Comparison of ENCODE assay signal across 14 cellular contexts in genomic region chr10:110525349-110526260, GRCh38. TPM values are rescaled to one million over a fixed set of nuclear protein-coding genes. Genes with fewer than 3 reads are reported as not detected.
DNase-seq lines count a peak whose midpoint lies in the region; ATAC-seq and TF ChIP-seq lines count a peak whose summit lies in the region.
"Had no signal": no experiment of that assay in that cellular context is flagged by ENCODE, and none has a peak within 500 bp of the region (broad histone marks: within the 10 kb centered on the region; RNA-seq: fewer than 3 reads in every experiment).

No MANE protein-coding gene starts in this region.

- no peak overlapping the region for H3K4me2 ChIP-seq in hepatocyte

- TF ChIP-seq CTCF in MCF 10A (IDR thresholded peaks at IDR 0.05; ENCODE audit: unreplicated experiment), result no peak
- TF ChIP-seq CTCF in breast epithelium (IDR thresholded peaks at IDR 0.05), result no peak
- no peak for TF ChIP-seq CTCF in epithelial cell of esophagus (IDR thresholded peaks at IDR 0.05; ENCODE audit: insufficient read depth, low read depth, low read length, missing control alignments)
- no peak for TF ChIP-seq CTCF in hepatocyte (IDR thresholded peaks at IDR 0.05; ENCODE audit: poor library complexity)
- no peak for TF ChIP-seq CTCF in glutamatergic neuron (IDR thresholded peaks at IDR 0.05; ENCODE audit: partially characterized antibody, unreplicated experiment)

- H3K27me3 Mint-ChIP-seq in MCF 10A (ENCODE audit: insufficient read depth, unreplicated experiment) (no peaks in the 10 kb centered on the region), glutamatergic neuron (ENCODE audit: unreplicated experiment) (no peaks in the 10 kb centered on the region)
- H3K27me3 Mint-ChIP-seq in stimulated activated naive CD8-positive, alpha-beta T cell treated with anti-CD3 and anti-CD28 coated beads, Interleukin-15, Interleukin-2, amounts not matched to agents 100 ng/mL and 50 ng/mL, for 24 hours, result no peaks in the 10 kb centered on the region
- H3K27me3 Mint-ChIP-seq: CD4-positive, alpha-beta memory T cell had no signal

- H3K27ac ChIP-seq in breast epithelium (no peak overlapping the region), hepatocyte (no peak overlapping the region)

- H3K9me3 Mint-ChIP-seq in MCF 10A (ENCODE audit: unreplicated experiment) (no peaks in the 10 kb centered on the region), glutamatergic neuron (ENCODE audit: unreplicated experiment) (no peaks in the 10 kb centered on the region)
- no peaks in the 10 kb centered on the region for H3K9me3 Mint-ChIP-seq in stimulated activated naive CD8-positive, alpha-beta T cell treated with anti-CD3 and anti-CD28 coated beads, Interleukin-15, Interleukin-2, amounts not matched to agents 100 ng/mL and 50 ng/mL, for 24 hours
- H3K9me3 Mint-ChIP-seq: neural crest cell had no signal

- POLR2A ChIA-PET in MCF 10A (lab: Yijun Ruan, JAX), result no interaction called here

- no peaks in the 10 kb centered on the region for H3K4me1 ChIP-seq in breast epithelium
- H3K4me1 ChIP-seq in hepatocyte (ENCODE audit: insufficient read depth), result peaks cover 6% of the 10 kb centered on the region

- H3K79me2 ChIP-seq in hepatocyte, result no peaks in the 10 kb centered on the region

- H3K36me3 ChIP-seq in breast epithelium, result no peaks in the 10 kb centered on the region
- H3K36me3 ChIP-seq in hepatocyte (replicated peaks; ENCODE audit: insufficient read depth, low read depth), result no peaks in the 10 kb centered on the region

- no peak overlapping the region for H3K4me3 ChIP-seq in breast epithelium
- no peak overlapping the region for H3K4me3 ChIP-seq in epithelial cell of esophagus (ENCODE audit: low read length)
- no peak overlapping the region for H3K4me3 ChIP-seq in hepatocyte

- H3K27me3 ChIP-seq in breast epithelium (no peaks in the 10 kb centered on the region), hepatocyte (peaks cover 23% of the 10 kb centered on the region)

- no peaks in the 10 kb centered on the region for H4K20me1 ChIP-seq in hepatocyte (ENCODE audit: insufficient read depth, poor library complexity, severe bottlenecking)

- DNase-seq in MCF 10A (ENCODE audit: unreplicated experiment) (peak; percentile 38), breast epithelium (ENCODE audit: low spot score in 2 of 2) (no peak), RKO (ENCODE audit: low spot score) (peak; percentile 96), epithelial cell of esophagus (ENCODE audit: low read depth) (peak; percentile 83), hepatocyte (ENCODE audit: low spot score) (no peak), glutamatergic neuron (no peak)
- DNase-seq: CD4-positive, alpha-beta memory T cell; islet precursor cell; MM.1S; NCI-H748 treated with DMSO at 0.1 percent for 48 hours; stimulated activated naive CD4-positive, alpha-beta T cell treated with Interleukin-2 at 50 U/mL for 16 hours had no signal

- CTCF ChIA-PET in MCF 10A (lab: Yijun Ruan, JAX), result no interaction called here

- no peaks in the 10 kb centered on the region for H3K9me2 ChIP-seq in hepatocyte (replicated peaks; ENCODE audit: insufficient read depth)

- H2AFZ ChIP-seq in hepatocyte, result no peak overlapping the region

- H3K9me3 ChIP-seq in breast epithelium, result no peaks in the 10 kb centered on the region
- H3K9me3 ChIP-seq in hepatocyte (ENCODE audit: low read depth), result no peaks in the 10 kb centered on the region

- H3K27ac Mint-ChIP-seq in MCF 10A (ENCODE audit: low read depth, unreplicated experiment) (no peak overlapping the region), glutamatergic neuron (ENCODE audit: unreplicated experiment) (no peak overlapping the region)
- H3K27ac Mint-ChIP-seq in stimulated activated naive CD8-positive, alpha-beta T cell treated with anti-CD3 and anti-CD28 coated beads, Interleukin-15, Interleukin-2, amounts not matched to agents 100 ng/mL and 50 ng/mL, for 24 hours, result peak overlapping the region; percentile 63

- WGBS in hepatocyte (ENCODE audit: low lambda C conversion rate, missing lambda C conversion rate), result 74% methylated on average over 9 of the region's 9 CpGs

- no peak for ATAC-seq in HG03095 (IDR thresholded peaks at IDR 0.05; ENCODE audit: unreplicated experiment)

- H3K4me3 Mint-ChIP-seq in MCF 10A (ENCODE audit: unreplicated experiment), result no peak overlapping the region
- H3K4me3 Mint-ChIP-seq in stimulated activated naive CD8-positive, alpha-beta T cell treated with anti-CD3 and anti-CD28 coated beads, Interleukin-15, Interleukin-2, amounts not matched to agents 100 ng/mL and 50 ng/mL, for 24 hours, result no peak overlapping the region
- no peak overlapping the region for H3K4me3 Mint-ChIP-seq in glutamatergic neuron (ENCODE audit: unreplicated experiment)
- H3K4me3 Mint-ChIP-seq: CD4-positive, alpha-beta memory T cell; neural crest cell had no signal

- no peak for TF ChIP-seq POLR2A in breast epithelium (IDR thresholded peaks at IDR 0.05)

- no TSS peak for BruUV-seq in MCF 10A (replicated peaks; lab: Mats Ljungman, UMichigan)

- no peaks in the 10 kb centered on the region for H3K4me1 Mint-ChIP-seq in MCF 10A (ENCODE audit: insufficient read depth, unreplicated experiment)
- H3K4me1 Mint-ChIP-seq in stimulated activated naive CD8-positive, alpha-beta T cell treated with anti-CD3 and anti-CD28 coated beads, Interleukin-15, Interleukin-2, amounts not matched to agents 100 ng/mL and 50 ng/mL, for 24 hours (ENCODE audit: low read depth), result peaks cover 72% of the 10 kb centered on the region
- peaks cover 2% of the 10 kb centered on the region for H3K4me1 Mint-ChIP-seq in glutamatergic neuron (ENCODE audit: low read depth, unreplicated experiment)
- H3K4me1 Mint-ChIP-seq: neural crest cell had no signal

- H3K36me3 Mint-ChIP-seq in MCF 10A (ENCODE audit: insufficient read depth, unreplicated experiment), result no peaks in the 10 kb centered on the region
- no peaks in the 10 kb centered on the region for H3K36me3 Mint-ChIP-seq in stimulated activated naive CD8-positive, alpha-beta T cell treated with anti-CD3 and anti-CD28 coated beads, Interleukin-15, Interleukin-2, amounts not matched to agents 100 ng/mL and 50 ng/mL, for 24 hours (ENCODE audit: low read depth)
- no peaks in the 10 kb centered on the region for H3K36me3 Mint-ChIP-seq in glutamatergic neuron (ENCODE audit: unreplicated experiment)
- H3K36me3 Mint-ChIP-seq: CD4-positive, alpha-beta memory T cell had no signal

- intact Hi-C loops in MCF 10A (cut with micrococcal nuclease), result no loop called here
- intact Hi-C loops in breast epithelium (cut with DNase I; ENCODE audit: low total_unique reads), result no loop called here

RNA-seq across cellular contexts. Expression of gene DUSP5, which starts 27.9 kb away (rescaled TPM):
- total RNA-seq in MCF 10A (2022), result 61.0 and 106 TPM in 2 replicates
- 10 to 100 TPM in 2 of 3 donors, 1 to 10 TPM in 1; 3.8 to 35.4 (median 26.9) TPM for total RNA-seq in breast epithelium
- total RNA-seq in hepatocyte, result 47.5 and 49.6 TPM in 2 replicates
- 54.2 and 60.7 TPM in 2 replicates for polyA plus RNA-seq in hepatocyte
- 2.4 TPM for total RNA-seq in glutamatergic neuron (ENCODE audit: unreplicated experiment)

RNA-seq across cellular contexts. Expression of gene SMC3, which starts 41.9 kb away (rescaled TPM):
- total RNA-seq in MCF 10A (2022) (43.0 and 43.2 TPM in 2 replicates), breast epithelium (10 to 100 TPM; 26.6 to 37.8 (median 37.0) TPM), hepatocyte (35.4 and 40.8 TPM in 2 replicates), glutamatergic neuron (ENCODE audit: unreplicated experiment) (53.6 TPM)
- polyA plus RNA-seq in hepatocyte, result 53.5 and 64.1 TPM in 2 replicates

Comparison
In these comparisons a context has a peak if more than half of its experiments do, and no peak if none do; other contexts are left out.
1. DNase-seq: peak in MCF 10A (single experiment), RKO (single experiment) and epithelial cell of esophagus (single experiment); none in breast epithelium (0 of 2), hepatocyte (single experiment) and glutamatergic neuron (single experiment).